ENCODE assay signal across 1 cellular context in genomic region chr14:31004007-31004406, GRCh38.
TF ChIP-seq lines count a peak whose summit lies in the region.

No MANE protein-coding gene starts in this region.

TF ChIP-seq in HepG2, 621 proteins besides CTCF, POLR2A, EP300 and RAD21:
- peak; percentile 40; the same call in 1 of the 2 replicates for TF ChIP-seq PHF20 (CRISPR knock-in tag; IDR thresholded peaks at IDR 0.05)
- TF ChIP-seq ZNF432 (CRISPR knock-in tag; IDR thresholded peaks at IDR 0.05; ENCODE audit: borderline replicate concordance): peak; percentile 59; the same call in 1 of the 2 replicates
- TF ChIP-seq ZNF737 (CRISPR knock-in tag; IDR thresholded peaks at IDR 0.05; ENCODE audit: borderline replicate concordance): peak; percentile 65; the same call in 1 of the 2 replicates
- TF ChIP-seq ZNF572 (CRISPR knock-in tag; IDR thresholded peaks at IDR 0.05): 0 out of 2 replicates have a peak, but pooled peaks have one; percentile 19
- TF ChIP-seq GLMP (CRISPR knock-in tag; IDR thresholded peaks at IDR 0.05; ENCODE audit: borderline replicate concordance): 0 out of 2 replicates have a peak, but pooled peaks have one; percentile 65
- 0 out of 2 replicates have a peak, but pooled peaks have one; percentile 62 for TF ChIP-seq ZNF75D (CRISPR knock-in tag; IDR thresholded peaks at IDR 0.05; ENCODE audit: borderline replicate concordance)
- 0 out of 2 replicates have a peak, but pooled peaks have one; percentile 37 for TF ChIP-seq ZNF431 (CRISPR knock-in tag; IDR thresholded peaks at IDR 0.05; ENCODE audit: borderline replicate concordance, low read depth)
- TF ChIP-seq, protein P1, sequence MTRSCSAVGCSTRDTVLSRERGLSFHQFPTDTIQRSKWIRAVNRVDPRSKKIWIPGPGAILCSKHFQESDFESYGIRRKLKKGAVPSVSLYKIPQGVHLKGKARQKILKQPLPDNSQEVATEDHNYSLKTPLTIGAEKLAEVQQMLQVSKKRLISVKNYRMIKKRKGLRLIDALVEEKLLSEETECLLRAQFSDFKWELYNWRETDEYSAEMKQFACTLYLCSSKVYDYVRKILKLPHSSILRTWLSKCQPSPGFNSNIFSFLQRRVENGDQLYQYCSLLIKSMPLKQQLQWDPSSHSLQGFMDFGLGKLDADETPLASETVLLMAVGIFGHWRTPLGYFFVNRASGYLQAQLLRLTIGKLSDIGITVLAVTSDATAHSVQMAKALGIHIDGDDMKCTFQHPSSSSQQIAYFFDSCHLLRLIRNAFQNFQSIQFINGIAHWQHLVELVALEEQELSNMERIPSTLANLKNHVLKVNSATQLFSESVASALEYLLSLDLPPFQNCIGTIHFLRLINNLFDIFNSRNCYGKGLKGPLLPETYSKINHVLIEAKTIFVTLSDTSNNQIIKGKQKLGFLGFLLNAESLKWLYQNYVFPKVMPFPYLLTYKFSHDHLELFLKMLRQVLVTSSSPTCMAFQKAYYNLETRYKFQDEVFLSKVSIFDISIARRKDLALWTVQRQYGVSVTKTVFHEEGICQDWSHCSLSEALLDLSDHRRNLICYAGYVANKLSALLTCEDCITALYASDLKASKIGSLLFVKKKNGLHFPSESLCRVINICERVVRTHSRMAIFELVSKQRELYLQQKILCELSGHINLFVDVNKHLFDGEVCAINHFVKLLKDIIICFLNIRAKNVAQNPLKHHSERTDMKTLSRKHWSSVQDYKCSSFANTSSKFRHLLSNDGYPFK (CRISPR knock-in tag; IDR thresholded peaks at IDR 0.05; ENCODE audit: borderline replicate concordance): 0 out of 2 replicates have a peak, but pooled peaks have one; percentile 1
- TF ChIP-seq NFE2L2 (IDR thresholded peaks at IDR 0.05; ENCODE audit: low read length): 0 out of 2 replicates have a peak, but pooled peaks have one; percentile 2
- peak; percentile 57; the same call in 1 of the 2 replicates for TF ChIP-seq ZNF558 (CRISPR knock-in tag; IDR thresholded peaks at IDR 0.05; ENCODE audit: borderline replicate concordance)
- TF ChIP-seq ZNF296 (CRISPR knock-in tag; conservative IDR thresholded peaks at IDR 0.05): 0 out of 2 replicates have a peak, but pooled peaks have one; percentile 67
- TF ChIP-seq ZXDC (CRISPR knock-in tag; IDR thresholded peaks at IDR 0.05): peak; percentile 77; the same call in 1 of the 2 replicates
- 0 out of 2 replicates have a peak, but pooled peaks have one; percentile 30 for TF ChIP-seq ZNF777 (CRISPR knock-in tag; IDR thresholded peaks at IDR 0.05)
TF ChIP-seq in HepG2: peak in this region for 13; not testable (repeated sequence) for 608.
